29 cellular contexts compared by ENCODE assay signal in the genomic region with DNA sequence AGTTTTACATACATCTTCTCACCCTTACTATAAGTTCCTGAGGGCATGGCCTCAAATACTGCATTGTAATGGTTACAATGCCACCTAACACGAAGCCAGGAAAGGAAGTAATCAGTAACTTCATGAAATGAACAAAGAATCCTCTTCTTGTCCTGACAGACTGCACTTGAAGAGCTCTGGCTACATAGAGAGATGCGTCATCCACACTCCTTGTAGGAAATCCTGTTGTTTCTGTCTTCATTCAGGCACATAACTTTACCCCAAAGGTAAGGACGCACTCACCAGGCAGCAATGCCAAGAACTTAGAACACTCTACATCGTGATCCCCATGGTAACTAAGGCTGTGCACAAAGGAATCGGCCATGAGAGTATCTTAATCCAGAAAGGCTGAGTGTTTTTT.
DNase-seq lines count a peak whose midpoint lies in the region; ATAC-seq and TF ChIP-seq lines count a peak whose summit lies in the region.
"Had no signal": no experiment of that assay in that cellular context is flagged by ENCODE, and none has a peak within 500 bp of the region (broad histone marks: within the 10 kb centered on the region; RNA-seq: fewer than 3 reads in every experiment).

No MANE protein-coding gene starts in this region.

- ATAC-seq in GM23338 = peak; percentile 25; the same call in 2 of the 3 replicates
- ATAC-seq: activated T-cell treated with anti-CD3 and anti-CD28 coated beads, Interleukin-2, amount 50 U/mL, for 4 hours; naive thymus-derived CD4-positive, alpha-beta T cell; right cardiac atrium; T-cell had no signal

- H3K27ac Mint-ChIP-seq in GM23338 = no peak overlapping the region
- no peak overlapping the region for H3K27ac Mint-ChIP-seq in activated CD4-positive, alpha-beta T cell treated with anti-CD3 and anti-CD28 coated beads, Interleukin-2, amount 10 ng/mL, durations not matched to agents 24 days and 14 days
- H3K27ac Mint-ChIP-seq: activated naive CD4-positive, alpha-beta T cell treated with anti-CD3 and anti-CD28 coated beads for 36 hours; memory B cell; naive thymus-derived CD4-positive, alpha-beta T cell; T-cell had no signal

- in situ Hi-C loops in SK-MEL-5 (cut with HindIII; ENCODE audit: low pct_unique_long_range_greater_than_20kb, low sequenced_read_pairs) = no loop called here

- H3K23ac ChIP-seq in neuronal stem cell (ENCODE audit: low read depth, low read length, poor library complexity) = no peak overlapping the region

- no peak overlapping the region for H2BK5ac ChIP-seq in neuronal stem cell (ENCODE audit: low read length)

- H3K27me3 ChIP-seq in GM23338 (ENCODE audit: insufficient read depth) (no peaks in the 10 kb centered on the region), neuronal stem cell (ENCODE audit: control insufficient read depth in 3 of 3, insufficient read depth in 3 of 3, low read depth in 1 of 3, low read length in 3 of 3) (no peaks in the 10 kb centered on the region)
- H3K27me3 ChIP-seq: ovary, upper lobe of left lung had no signal

- H2AFZ ChIP-seq in GM23338 = no peak overlapping the region
- H2AFZ ChIP-seq in neuronal stem cell (ENCODE audit: low read length) = peak overlapping the region; percentile 23

- no peaks in the 10 kb centered on the region for H3F3A ChIP-seq in GM23338 (replicated peaks; ENCODE audit: low read depth)

- no peak overlapping the region for H3K14ac ChIP-seq in neuronal stem cell (ENCODE audit: low read length)

- H3K9me2 ChIP-seq in GM23338 (ENCODE audit: insufficient read depth) = no peaks in the 10 kb centered on the region

- H3K9me3 Mint-ChIP-seq in GM23338 = no peaks in the 10 kb centered on the region
- peaks cover 7% of the 10 kb centered on the region for H3K9me3 Mint-ChIP-seq in activated CD4-positive, alpha-beta T cell treated with anti-CD3 and anti-CD28 coated beads, Interleukin-2, amount 10 ng/mL, durations not matched to agents 24 days and 14 days
- H3K9me3 Mint-ChIP-seq: activated naive CD4-positive, alpha-beta T cell treated with anti-CD3 and anti-CD28 coated beads for 36 hours; activated T-cell treated with anti-CD3 and anti-CD28 coated beads, Interleukin-2, amount 50 U/mL, for 4 hours; central memory CD8-positive, alpha-beta T cell; memory B cell; T-cell had no signal

- intact Hi-C loops in activated CD4-positive, alpha-beta T cell treated with anti-CD3 and anti-CD28 coated beads, Interleukin-2, amount 10 ng/mL, durations not matched to agents 24 days and 14 days (cut with micrococcal nuclease) = no loop called here

- H3K4me3 ChIP-seq in GM23338 = no peak overlapping the region
- H3K4me3 ChIP-seq in neuronal stem cell (ENCODE audit: low read length in 2 of 2) = no peak overlapping the region
- H3K4me3 ChIP-seq: HAP-1, ovary, upper lobe of left lung had no signal

- H3K4me3 Mint-ChIP-seq in GM23338 = no peak overlapping the region
- H3K4me3 Mint-ChIP-seq in activated CD4-positive, alpha-beta T cell treated with anti-CD3 and anti-CD28 coated beads, Interleukin-2, amount 10 ng/mL, durations not matched to agents 24 days and 14 days = no peak overlapping the region
- H3K4me3 Mint-ChIP-seq: activated naive CD4-positive, alpha-beta T cell treated with anti-CD3 and anti-CD28 coated beads for 36 hours; activated T-cell treated with anti-CD3 and anti-CD28 coated beads, Interleukin-2, amount 50 U/mL, for 4 hours; central memory CD8-positive, alpha-beta T cell; memory B cell; naive thymus-derived CD4-positive, alpha-beta T cell; T-cell had no signal

- no peaks in the 10 kb centered on the region for H3K9me3 ChIP-seq in neuronal stem cell (replicated peaks in 1 of 2; ENCODE audit: control insufficient read depth in 2 of 2, insufficient read depth in 1 of 2, low read depth in 1 of 2, low read length in 2 of 2)
- H3K9me3 ChIP-seq: HAP-1, ovary, upper lobe of left lung had no signal

- H3K4me1 Mint-ChIP-seq in GM23338 = peaks cover 5% of the 10 kb centered on the region
- H3K4me1 Mint-ChIP-seq in activated CD4-positive, alpha-beta T cell treated with anti-CD3 and anti-CD28 coated beads, Interleukin-2, amount 10 ng/mL, durations not matched to agents 24 days and 14 days = peaks cover 2% of the 10 kb centered on the region
- H3K4me1 Mint-ChIP-seq: central memory CD8-positive, alpha-beta T cell; memory B cell; T-cell had no signal

- H3K36me3 Mint-ChIP-seq in GM23338 (ENCODE audit: low read depth) = no peaks in the 10 kb centered on the region
- no peaks in the 10 kb centered on the region for H3K36me3 Mint-ChIP-seq in activated CD4-positive, alpha-beta T cell treated with anti-CD3 and anti-CD28 coated beads, Interleukin-2, amount 10 ng/mL, durations not matched to agents 24 days and 14 days (ENCODE audit: low read depth)
- H3K36me3 Mint-ChIP-seq: memory B cell, T-cell had no signal

- H3K4ac ChIP-seq in neuronal stem cell (ENCODE audit: low read length) = no peak overlapping the region

- no peak overlapping the region for H3K9ac ChIP-seq in neuronal stem cell (ENCODE audit: low read depth, low read length, poor library complexity)

- no peak overlapping the region for H3K18ac ChIP-seq in neuronal stem cell (ENCODE audit: low read length)

- no peaks in the 10 kb centered on the region for H4K20me1 ChIP-seq in GM23338 (replicated peaks; ENCODE audit: insufficient read depth)

- no peak for TF ChIP-seq CTCF in GM23338 (conservative IDR thresholded peaks at IDR 0.05; ENCODE audit: low read depth in 2 of 2)

- peak; percentile 36 for DNase-seq in GM23338 (ENCODE audit: low spot score)
- DNase-seq in SK-MEL-5 (ENCODE audit: low read depth, low spot score) = peak; percentile 96
- DNase-seq in foreskin melanocyte = peak; percentile 65
- no peak for DNase-seq in neuronal stem cell (ENCODE audit: low spot score)
- DNase-seq in NOMO-1 treated with dmso at 0.1 percent for 144 hours (lab: John Stamatoyannopoulos, UW; ENCODE audit: unreplicated experiment) = no peak
- no peak for DNase-seq in activated CD4-positive, alpha-beta T cell treated with anti-CD3 and anti-CD28 coated beads, Interleukin-2, amount 10 ng/mL, durations not matched to agents 24 days and 14 days
- DNase-seq in AG08396 (ENCODE audit: low spot score) = no peak
- no peak for DNase-seq in activated CD4-positive, alpha-beta T cell treated with anti-CD3 and anti-CD28 coated beads, Interleukin-2, amount 50 U/mL, for 48 hours
- DNase-seq: activated CD4-positive, alpha-beta T cell treated with anti-CD3 and anti-CD28 coated beads for 1 hour; activated naive CD4-positive, alpha-beta T cell treated with anti-CD3 and anti-CD28 coated beads for 36 hours; activated T-cell treated with anti-CD3 and anti-CD28 coated beads, Interleukin-2, amount 50 U/mL, for 4 hours; C1 segment of cervical spinal cord; hippocampal formation; KG1; kidney; MV-4-11; naive thymus-derived CD4-positive, alpha-beta T cell; NCI-H1694; NCI-H82; OCI-M1; ovary; right cardiac atrium; SHP77; T-cell; upper lobe of left lung had no signal

- no peaks in the 10 kb centered on the region for H3K79me1 ChIP-seq in neuronal stem cell (ENCODE audit: low read depth, low read length)

- no peaks in the 10 kb centered on the region for H3K36me3 ChIP-seq in GM23338 (ENCODE audit: insufficient read depth)
- H3K36me3 ChIP-seq in neuronal stem cell (replicated peaks in 1 of 2; ENCODE audit: control insufficient read depth in 2 of 2, insufficient read depth in 2 of 2, low read length in 2 of 2) = no peaks in the 10 kb centered on the region
- H3K36me3 ChIP-seq: HAP-1, ovary, upper lobe of left lung had no signal

- no CpG with 5 or more reads among the region's 5 CpGs for WGBS in neuronal stem cell (ENCODE audit: extremely low coverage in 2 of 2, insufficient read length in 2 of 2, insufficient replicate concordance in 1 of 2), 2 donors

- no peak overlapping the region for H2AK5ac ChIP-seq in neuronal stem cell (ENCODE audit: low read depth, low read length)

- no peak overlapping the region for H3K27ac ChIP-seq in GM23338 (ENCODE audit: low read depth)
- H3K27ac ChIP-seq in neuronal stem cell (replicated peaks; ENCODE audit: low read length) = no peak overlapping the region
- H3K27ac ChIP-seq: epithelial cell of prostate, ovary, upper lobe of left lung had no signal

- H2BK12ac ChIP-seq in neuronal stem cell (ENCODE audit: low read length) = no peak overlapping the region

- H4K8ac ChIP-seq in neuronal stem cell (ENCODE audit: low read depth, low read length) = no peak overlapping the region

- H2BK120ac ChIP-seq in neuronal stem cell (ENCODE audit: low read depth, low read length) = no peak overlapping the region

- H3K27me3 Mint-ChIP-seq in GM23338 (ENCODE audit: insufficient read depth, low read depth, poor library complexity) = peaks cover 10% of the 10 kb centered on the region
- no peaks in the 10 kb centered on the region for H3K27me3 Mint-ChIP-seq in activated CD4-positive, alpha-beta T cell treated with anti-CD3 and anti-CD28 coated beads, Interleukin-2, amount 10 ng/mL, durations not matched to agents 24 days and 14 days
- H3K27me3 Mint-ChIP-seq: naive thymus-derived CD4-positive, alpha-beta T cell; T-cell had no signal

- H3K4me2 ChIP-seq in GM23338 = no peak overlapping the region
- H3K4me2 ChIP-seq in neuronal stem cell (ENCODE audit: insufficient read depth, low read length, poor library complexity, severe bottlenecking) = no peak overlapping the region

- no peaks in the 10 kb centered on the region for H3K79me2 ChIP-seq in GM23338 (replicated peaks; ENCODE audit: insufficient read depth)

- H4K91ac ChIP-seq in neuronal stem cell (ENCODE audit: low read depth, low read length, poor library complexity) = no peak overlapping the region

- H3K4me1 ChIP-seq in GM23338 (ENCODE audit: insufficient read depth) = no peaks in the 10 kb centered on the region
- peaks cover 0 to 3% of the 10 kb centered on the region in 2 donors for H3K4me1 ChIP-seq in neuronal stem cell (ENCODE audit: control insufficient read depth in 2 of 2, insufficient read depth in 1 of 2, low read depth in 1 of 2, low read length in 2 of 2)
- H3K4me1 ChIP-seq: HAP-1 had no signal

- no peak overlapping the region for H2BK15ac ChIP-seq in neuronal stem cell (ENCODE audit: low read length)

TF ChIP-seq in GM23338, 12 proteins besides CTCF, POLR2A, EP300 and RAD21 (continues in another document):
- TF ChIP-seq CREB1 (CRISPR knock-in tag; IDR thresholded peaks at IDR 0.05; ENCODE audit: low read depth) (no peak), JUNB (IDR thresholded peaks at IDR 0.05; ENCODE audit: unreplicated experiment) (no peak), ZNF331 (CRISPR knock-in tag; IDR thresholded peaks at IDR 0.05; ENCODE audit: low read depth) (no peak), NANOG (IDR thresholded peaks at IDR 0.05; ENCODE audit: borderline replicate concordance) (no peak)

Comparison
In these comparisons a context has a peak if more than half of its experiments do, and no peak if none do; other contexts are left out.
1. DNase-seq: peak in GM23338 (single experiment), SK-MEL-5 (single experiment) and foreskin melanocyte (single experiment); none in neuronal stem cell (single experiment), NOMO-1 treated with dmso at 0.1 percent for 144 hours (single experiment), activated CD4-positive, alpha-beta T cell treated with anti-CD3 and anti-CD28 coated beads, Interleukin-2, amount 10 ng/mL, durations not matched to agents 24 days and 14 days (single experiment), AG08396 (single experiment) and activated CD4-positive, alpha-beta T cell treated with anti-CD3 and anti-CD28 coated beads, Interleukin-2, amount 50 U/mL, for 48 hours (0 of 2).